ENCODE assay signal across 8 cellular contexts in genomic region chr17:20646661-20647060, GRCh38.
DNase-seq lines count a peak whose midpoint lies in the region; ATAC-seq, FAIRE-seq and TF ChIP-seq lines count a peak whose summit lies in the region.
"Not testable (repeated sequence)": the region's sequence is repeated elsewhere in the genome, so short reads cannot be mapped to it uniquely, and the experiment has no call there.

No MANE protein-coding gene starts in this region.

- ATAC-seq in activated T-helper 17 cell treated with anti-CD3 and anti-CD28 coated beads, Interleukin-2, amount 50 U/mL, for 72 hours (replicated peaks) = peak; percentile 47

- H3K9me3 Mint-ChIP-seq in activated T-helper 17 cell treated with anti-CD3 and anti-CD28 coated beads, Interleukin-2, amount 50 U/mL, for 72 hours = not testable (repeated sequence)

- H3K9me3 ChIP-seq in BE2C; keratinocyte (ENCODE audit: control insufficient read depth, low read depth, low read length): not testable (repeated sequence)

- dilution Hi-C loops in keratinocyte (cut with MboI; ENCODE audit: extremely low pct_ligation_motif_present, low sequenced_read_pairs) = not testable (repeated sequence)

- not testable (repeated sequence) for H3K36me3 ChIP-seq in BE2C; keratinocyte (ENCODE audit: control insufficient read depth in 2 of 2, extremely low read depth in 1 of 2, insufficient read depth in 2 of 2, low read length in 2 of 2)

- H3K27ac Mint-ChIP-seq in activated T-helper 17 cell treated with anti-CD3 and anti-CD28 coated beads, Interleukin-2, amount 50 U/mL, for 72 hours = not testable (repeated sequence)

- not testable (repeated sequence) for H3K4me3 Mint-ChIP-seq in activated T-helper 17 cell treated with anti-CD3 and anti-CD28 coated beads, Interleukin-2, amount 50 U/mL, for 72 hours

- TF ChIP-seq CTCF in BE2C (IDR thresholded peaks at IDR 0.05; ENCODE audit: low read depth, low read length) = 0 out of 2 replicates have a peak, but pooled peaks have one; percentile 9
- peak; percentile 54 for TF ChIP-seq CTCF in epithelial cell of esophagus (IDR thresholded peaks at IDR 0.05; ENCODE audit: insufficient read depth, low read depth, low read length, missing control alignments)
- peak in 2 of 3 experiments; percentile 31 to 68 for TF ChIP-seq CTCF in keratinocyte (optimal IDR thresholded peaks at IDR 0.05 in 1 of 3, IDR thresholded peaks at IDR 0.05 in 1 of 3, conservative IDR thresholded peaks at IDR 0.05 in 1 of 3; ENCODE audit: extremely low read depth in 1 of 3, insufficient read depth in 2 of 3, low read length in 3 of 3)
- TF ChIP-seq CTCF in retinal pigment epithelial cell (conservative IDR thresholded peaks at IDR 0.05; ENCODE audit: low read depth, low read length) = peak; percentile 61

- not testable (repeated sequence) for H3K4me1 ChIP-seq in BE2C; keratinocyte (ENCODE audit: control insufficient read depth, extremely low read depth, insufficient read depth, low read length)

- not testable (repeated sequence) for H3K27me3 ChIP-seq in BE2C; keratinocyte (ENCODE audit: control insufficient read depth, extremely low read depth, insufficient read depth, low read length)

- not testable (repeated sequence) for H3K36me3 Mint-ChIP-seq in activated T-helper 17 cell treated with anti-CD3 and anti-CD28 coated beads, Interleukin-2, amount 50 U/mL, for 72 hours (ENCODE audit: low read depth)

- not testable (repeated sequence) for H4K20me1 ChIP-seq in keratinocyte (ENCODE audit: control insufficient read depth, extremely low read depth, insufficient read depth, low read length)

- not testable (repeated sequence) for H3K9me1 ChIP-seq in keratinocyte (ENCODE audit: control insufficient read depth, extremely low read depth, insufficient read depth, low read length)

- FAIRE-seq in GM19239 (lab: Jason Lieb, UNC) = peak; percentile 64
- not testable (repeated sequence) for FAIRE-seq in keratinocyte (lab: Jason Lieb, UNC)

- H3K27me3 Mint-ChIP-seq in activated T-helper 17 cell treated with anti-CD3 and anti-CD28 coated beads, Interleukin-2, amount 50 U/mL, for 72 hours = not testable (repeated sequence)

- H3K4me1 Mint-ChIP-seq in activated T-helper 17 cell treated with anti-CD3 and anti-CD28 coated beads, Interleukin-2, amount 50 U/mL, for 72 hours = not testable (repeated sequence)

- not testable (repeated sequence) for H3K4me2 ChIP-seq in keratinocyte (ENCODE audit: control insufficient read depth, extremely low read depth, insufficient read depth, low read depth, low read length)

- H2AFZ ChIP-seq in keratinocyte (ENCODE audit: control insufficient read depth, low read length) = not testable (repeated sequence)

- not testable (repeated sequence) for DNase-seq in BE2C; GM19239 (ENCODE audit: insufficient read length, low spot score); keratinocyte (ENCODE audit: low read depth, low spot score); retinal pigment epithelial cell (ENCODE audit: low read depth)
- peak; percentile 15 for DNase-seq in NCI-H1092 treated with DMSO at 0.1 percent for 48 hours (lab: John Stamatoyannopoulos, UW)
- peak; percentile 28 for DNase-seq in RPMI8226
- peak; percentile 28 for DNase-seq in epithelial cell of esophagus (ENCODE audit: low read depth)

- H3K4me3 ChIP-seq in BE2C (ENCODE audit: low read depth, low read length); epithelial cell of esophagus (ENCODE audit: low read length); keratinocyte (ENCODE audit: control insufficient read depth in 2 of 3, extremely low read depth in 1 of 3, insufficient read depth in 2 of 3, low read depth in 1 of 3, low read length in 3 of 3); retinal pigment epithelial cell (ENCODE audit: low read length): not testable (repeated sequence)

- not testable (repeated sequence) for H3K27ac ChIP-seq in keratinocyte (ENCODE audit: control insufficient read depth, insufficient read depth, low read length)

- not testable (repeated sequence) for H3K9ac ChIP-seq in keratinocyte (ENCODE audit: control insufficient read depth, extremely low read depth, insufficient read depth, low read length)

- H3K79me2 ChIP-seq in keratinocyte (ENCODE audit: control insufficient read depth, insufficient read depth, low read length) = not testable (repeated sequence)

Comparison
In these comparisons a context has a peak if more than half of its experiments do, and no peak if none do; other contexts are left out.
1. CTCF ChIP-seq: peak in every context shown above with its lines; median percentile 61 in retinal pigment epithelial cell; 54 in epithelial cell of esophagus; 50 in keratinocyte; 9 in BE2C.